Comparison of ENCODE assay signal across 22 cellular contexts in the genomic region with DNA sequence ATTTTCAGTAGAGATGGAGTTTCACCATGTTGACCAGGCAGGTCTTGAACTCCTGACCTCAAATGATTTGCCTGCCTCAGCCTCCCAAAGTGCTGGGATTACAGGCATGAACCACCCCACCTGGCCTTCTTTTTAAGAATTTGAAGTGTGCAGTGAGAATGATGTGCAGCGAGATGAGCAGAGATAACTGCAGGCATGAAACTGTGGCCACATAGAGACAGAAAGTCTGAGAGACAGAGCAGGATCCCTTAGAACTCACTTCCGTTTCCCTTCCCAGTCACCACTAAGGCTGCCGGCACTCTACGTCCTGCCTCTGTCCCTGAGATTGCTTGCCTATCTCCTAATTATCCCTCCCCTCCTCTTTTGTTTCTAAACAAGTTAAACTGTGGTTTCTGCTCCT. TPM values are rescaled to one million over a fixed set of nuclear protein-coding genes. Genes with fewer than 3 reads are reported as not detected.
"Had no signal": no experiment of that assay in that cellular context is flagged by ENCODE, and none has a peak within 500 bp of the region (broad histone marks: within the 10 kb centered on the region; RNA-seq: fewer than 3 reads in every experiment).

No MANE protein-coding gene starts in this region.

- DNase-seq: Karpas-422; KG1; MG63; NCI-H1092 treated with DMSO at 0.1 percent for 48 hours; NCI-H1436; NCI-H187; NCI-H2029; NCI-H2081 treated with DMSO at 0.1 percent for 48 hours; NCI-H2171; NCI-H446; NCI-H510A; NCI-H524 treated with DMSO at 0.1 percent for 48 hours; NCI-H69; NCI-H774; NK-92 treated with Interleukin-12 subunit alpha and Interleukin-12 subunit beta, amount 100 ng/mL, for 24 hours; Right ventricle myocardium superior; RPMI8226; SIG-M5 had no signal

- FAIRE-seq: RCC 7860 had no signal

- H3K36me3 ChIP-seq: MG63, SJSA1 had no signal

- H3K4me1 ChIP-seq: SJSA1 had no signal

- H3K27me3 ChIP-seq: MG63, SJSA1 had no signal

- H3K27ac ChIP-seq: SJSA1, SK-N-MC had no signal

- H3K4me3 ChIP-seq: MG63, SJSA1, SK-N-MC had no signal

- H3K9me3 ChIP-seq: SJSA1 had no signal

RNA-seq across cellular contexts. Expression of gene IL22RA2, which starts 27.2 kb away (rescaled TPM):
- total RNA-seq: HT-29, Right ventricle myocardium superior, SJSA1 had no signal
